Comparison of ENCODE assay signal across 14 cellular contexts in genomic region chr12:103504606-103505005, GRCh38. TPM values are rescaled to one million over a fixed set of nuclear protein-coding genes. Genes with fewer than 3 reads are reported as not detected.
DNase-seq lines count a peak whose midpoint lies in the region; ATAC-seq and TF ChIP-seq lines count a peak whose summit lies in the region.
"Had no signal": no experiment of that assay in that cellular context is flagged by ENCODE, and none has a peak within 500 bp of the region (broad histone marks: within the 10 kb centered on the region; RNA-seq: fewer than 3 reads in every experiment).

No MANE protein-coding gene starts in this region.

- 92 to 96% (median 93%) methylated on average over 4 to 7 of the region's 7 CpGs for WGBS in spleen, 5 donors

- H3K4me3 ChIP-seq in KMS-11 (IDR thresholded peaks at IDR 0.05; ENCODE audit: insufficient read depth, low read depth, low read length), result no peak overlapping the region
- no peak overlapping the region for H3K4me3 ChIP-seq in spleen
- H3K4me3 ChIP-seq: A549 had no signal

- peak overlapping the region; percentile 47; the same call in 1 of the 2 replicates for H3K4me2 ChIP-seq in KMS-11
- H3K4me2 ChIP-seq: A549 had no signal

- no peak overlapping the region for H2AFZ ChIP-seq in KMS-11 (ENCODE audit: low read depth)

- H3K36me3 ChIP-seq in KMS-11 (ENCODE audit: insufficient read depth) (no peaks in the 10 kb centered on the region), spleen (no peaks in the 10 kb centered on the region)

- H3K36me3 Mint-ChIP-seq in activated T-cell treated with anti-CD3 and anti-CD28 coated beads, Interleukin-2, amount 50 U/mL, for 72 hours (ENCODE audit: insufficient read depth in 2 of 2), result peaks cover 0 to under 1% of the 10 kb centered on the region in 2 donors
- H3K36me3 Mint-ChIP-seq in activated naive CD8-positive, alpha-beta T cell treated with anti-CD3 and anti-CD28 coated beads, Interleukin-2, amount 50 U/mL, for 24 hours (ENCODE audit: low read depth), result no peaks in the 10 kb centered on the region

- no peak for ATAC-seq in activated T-cell treated with anti-CD3 and anti-CD28 coated beads, Interleukin-2, amount 50 U/mL, for 72 hours (replicated peaks in 1 of 2)
- ATAC-seq in activated naive CD8-positive, alpha-beta T cell treated with anti-CD3 and anti-CD28 coated beads, Interleukin-2, amount 50 U/mL, for 24 hours, result no peak

- H3K4me1 ChIP-seq in KMS-11 (ENCODE audit: low read depth, poor library complexity, severe bottlenecking) (peaks cover 20% of the 10 kb centered on the region), spleen (no peaks in the 10 kb centered on the region)

- H3K4me3 Mint-ChIP-seq in activated T-cell treated with anti-CD3 and anti-CD28 coated beads, Interleukin-2, amount 50 U/mL, for 72 hours, result peak overlapping the region in 1 of 2 donors; percentile 44
- no peak overlapping the region for H3K4me3 Mint-ChIP-seq in activated naive CD8-positive, alpha-beta T cell treated with anti-CD3 and anti-CD28 coated beads, Interleukin-2, amount 50 U/mL, for 24 hours

- H3K9me3 Mint-ChIP-seq in activated T-cell treated with anti-CD3 and anti-CD28 coated beads, Interleukin-2, amount 50 U/mL, for 72 hours, result no peaks in the 10 kb centered on the region
- H3K9me3 Mint-ChIP-seq in activated naive CD8-positive, alpha-beta T cell treated with anti-CD3 and anti-CD28 coated beads, Interleukin-2, amount 50 U/mL, for 24 hours, result no peaks in the 10 kb centered on the region

- H3K79me2 ChIP-seq in KMS-11 (ENCODE audit: insufficient read depth, low read depth), result no peaks in the 10 kb centered on the region

- H4K20me1 ChIP-seq in KMS-11 (ENCODE audit: insufficient read depth), result no peaks in the 10 kb centered on the region

- peak in 1 of 2 donors; percentile 6 for DNase-seq in activated T-cell treated with anti-CD3 and anti-CD28 coated beads, Interleukin-2, amount 50 U/mL, for 72 hours
- DNase-seq in activated T-cell treated with anti-CD3 and anti-CD28 coated beads for 4 hours (no peak), spleen (peak; percentile 55), posterior vena cava (ENCODE audit: low spot score) (no peak), putamen (ENCODE audit: low spot score) (no peak)
- no peak for DNase-seq in activated naive CD8-positive, alpha-beta T cell treated with anti-CD3 and anti-CD28 coated beads, Interleukin-2, amount 50 U/mL, for 24 hours
- DNase-seq: NCI-H1436 treated with DMSO at 0.1 percent for 48 hours, NCI-H2029 treated with DMSO at 0.1 percent for 48 hours, NCI-H2171 treated with DMSO at 0.1 percent for 48 hours had no signal

- no peak overlapping the region for H3K27ac ChIP-seq in KMS-11
- no peak overlapping the region for H3K27ac ChIP-seq in spleen
- H3K27ac ChIP-seq: A549, C4-2B had no signal

- H3K9me3 ChIP-seq in spleen, result no peaks in the 10 kb centered on the region
- H3K9me3 ChIP-seq: A549 had no signal

- H3K27me3 ChIP-seq in KMS-11 (ENCODE audit: insufficient read depth, low read depth), result no peaks in the 10 kb centered on the region; the same call in 1 of the 2 replicates
- no peaks in the 10 kb centered on the region for H3K27me3 ChIP-seq in spleen (replicated peaks in 1 of 7)

- intact Hi-C loops in spleen (cut with DNase I; ENCODE audit: low total_unique reads), result no loop called here
- intact Hi-C loops in posterior vena cava (cut with DNase I), result no loop called here

- no peak for TF ChIP-seq POLR2A in spleen (IDR thresholded peaks at IDR 0.05)

- peaks cover 49% of the 10 kb centered on the region for H3K4me1 Mint-ChIP-seq in activated T-cell treated with anti-CD3 and anti-CD28 coated beads, Interleukin-2, amount 50 U/mL, for 72 hours (ENCODE audit: low read depth)
- peaks cover 46% of the 10 kb centered on the region for H3K4me1 Mint-ChIP-seq in activated naive CD8-positive, alpha-beta T cell treated with anti-CD3 and anti-CD28 coated beads, Interleukin-2, amount 50 U/mL, for 24 hours

- H3K27me3 Mint-ChIP-seq in activated T-cell treated with anti-CD3 and anti-CD28 coated beads, Interleukin-2, amount 50 U/mL, for 72 hours (ENCODE audit: low read depth), result peaks cover 29% of the 10 kb centered on the region
- peaks cover 15% of the 10 kb centered on the region for H3K27me3 Mint-ChIP-seq in activated naive CD8-positive, alpha-beta T cell treated with anti-CD3 and anti-CD28 coated beads, Interleukin-2, amount 50 U/mL, for 24 hours

- H3K27ac Mint-ChIP-seq in activated T-cell treated with anti-CD3 and anti-CD28 coated beads, Interleukin-2, amount 50 U/mL, for 72 hours, result peak overlapping the region; percentile 18
- peak overlapping the region; percentile 83 for H3K27ac Mint-ChIP-seq in activated naive CD8-positive, alpha-beta T cell treated with anti-CD3 and anti-CD28 coated beads, Interleukin-2, amount 50 U/mL, for 24 hours

- no peak overlapping the region for H3K9ac ChIP-seq in KMS-11

- TF ChIP-seq CTCF in KMS-11 (conservative IDR thresholded peaks at IDR 0.05; ENCODE audit: low read depth, low read length) (no peak; the same call in 1 of the 2 replicates), spleen (IDR thresholded peaks at IDR 0.05 in 8 of 11, conservative IDR thresholded peaks at IDR 0.05 in 3 of 11) (no peak)

RNA-seq across cellular contexts. Expression of gene C12orf42, which starts 8.8 kb away (rescaled TPM):
- total RNA-seq in activated T-cell treated with anti-CD3 and anti-CD28 coated beads, Interleukin-2, amount 50 U/mL, for 72 hours, result under 1 TPM; 0.31 to 0.35 TPM
- total RNA-seq in spleen (10 to 100 TPM in 6 of 7 donors, 1 to 10 TPM in 1; 8.9 to 18.1 (median 13.5) TPM), posterior vena cava (not detected)
- 1 to 10 TPM; 3.7 to 6.0 (median 4.4) TPM for polyA plus RNA-seq in spleen
- total RNA-seq: H1, NCI-H460 had no signal
- polyA plus RNA-seq: A549 had no signal

Comparison
In these comparisons a context has a peak if more than half of its experiments do, and no peak if none do; other contexts are left out.
1. RNA of gene C12orf42, which starts 8.8 kb away (total RNA-seq): 8.9 to 18.1 TPM in spleen; 0.31 to 0.35 TPM in activated T-cell treated with anti-CD3 and anti-CD28 coated beads, Interleukin-2, amount 50 U/mL, for 72 hours and not detected in posterior vena cava; every median in the first group is over 4 times any median in the second.